In the genomic region with DNA sequence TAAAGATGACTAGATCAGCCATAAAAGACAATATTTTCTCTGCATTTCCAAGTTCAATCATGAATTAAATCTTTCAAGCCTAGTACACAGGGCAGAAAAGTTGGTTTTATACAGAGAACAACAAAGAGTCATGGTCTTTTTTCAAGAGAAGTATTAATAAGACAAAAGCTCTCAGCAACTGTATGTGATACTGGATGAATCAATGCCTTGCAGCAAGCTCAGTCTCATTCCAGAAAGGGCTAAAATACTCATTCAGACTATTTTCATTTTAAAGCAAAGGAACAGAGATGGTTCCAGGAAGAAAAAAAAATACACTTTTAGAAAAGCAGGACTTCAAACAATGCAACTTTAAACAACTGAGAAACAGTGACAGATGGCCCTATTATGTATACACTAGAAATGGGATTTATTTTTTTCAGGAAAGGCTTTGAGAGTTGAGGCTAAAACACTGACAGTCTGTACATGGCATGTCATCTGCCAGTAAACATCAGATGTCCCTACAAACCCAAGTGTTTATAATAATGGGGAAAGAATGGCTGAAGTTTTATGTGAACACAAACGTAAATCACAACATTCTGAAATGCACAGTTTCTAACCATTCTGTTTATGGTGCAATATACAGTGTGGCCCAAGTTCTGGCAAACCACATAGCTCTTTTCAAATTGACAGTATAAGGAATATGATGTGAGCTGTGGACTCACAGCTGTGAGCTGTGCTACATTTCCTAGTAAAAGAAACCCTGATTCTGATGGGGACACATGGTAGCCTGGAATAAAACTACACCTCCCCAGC, we compare ENCODE assay signal across 11 cellular contexts.
DNase-seq lines count a peak whose midpoint lies in the region; ATAC-seq and TF ChIP-seq lines count a peak whose summit lies in the region.
"Had no signal": no experiment of that assay in that cellular context is flagged by ENCODE, and none has a peak within 500 bp of the region (broad histone marks: within the 10 kb centered on the region; RNA-seq: fewer than 3 reads in every experiment).

No MANE protein-coding gene starts in this region.

- H3K18ac ChIP-seq in IMR-90 (ENCODE audit: low read depth, low read length): peak overlapping the region; percentile 73; the same call in 1 of the 2 replicates

- H3K56ac ChIP-seq in IMR-90 (ENCODE audit: extremely low read depth, insufficient read depth, low read length): 0 out of 2 replicates have a peak overlapping the region, but pooled peaks have one; percentile 50

- H3K14ac ChIP-seq in IMR-90 (replicated peaks; ENCODE audit: low read depth, low read length): peak overlapping the region; percentile 54; the same call in 1 of the 2 replicates

- no peak overlapping the region for H2AK5ac ChIP-seq in IMR-90 (ENCODE audit: low read depth, low read length)

- peaks cover 13% of the 10 kb centered on the region for H3F3A ChIP-seq in smooth muscle cell (ENCODE audit: low read depth)

- peak overlapping the region; percentile 94; the same call in 1 of the 2 replicates for H3K4ac ChIP-seq in IMR-90 (ENCODE audit: low read depth, low read length)

- no peak for TF ChIP-seq POLR2A in IMR-90 (IDR thresholded peaks at IDR 0.05; ENCODE audit: low read depth, low read length)
- no peak for TF ChIP-seq POLR2A in gastroesophageal sphincter (IDR thresholded peaks at IDR 0.05)

- intact Hi-C loops in IMR-90 (cut with micrococcal nuclease): loop anchor here (2.0 to 5.0 kb wide), 4 partner anchors 48 to 400 kb away; a partner anchor contains a TSS
- intact Hi-C loops in posterior vena cava (cut with DNase I): no loop called here

- H4K20me1 ChIP-seq in IMR-90 (ENCODE audit: insufficient read depth, low read length) (peaks cover 34% of the 10 kb centered on the region), smooth muscle cell (ENCODE audit: low read depth) (no peaks in the 10 kb centered on the region)

- H3K27ac ChIP-seq in IMR-90 (ENCODE audit: insufficient read depth, low read length): peak overlapping the region; percentile 95; the same call in 1 of the 2 replicates
- peak overlapping the region; percentile 29 for H3K27ac ChIP-seq in SJCRH30
- H3K27ac ChIP-seq in gastroesophageal sphincter: peak overlapping the region in 3 of 4 donors; percentile 54 to 64 (median 55)
- H3K27ac ChIP-seq in smooth muscle cell (ENCODE audit: low read depth): peak overlapping the region; percentile 1

- no TSS peak for BruUV-seq in IMR-90 (replicated peaks; lab: Mats Ljungman, UMichigan)

- POLR2A ChIA-PET in IMR-90 (lab: Charles Lee; ENCODE audit: unreplicated experiment): no interaction called here

- peak overlapping the region; percentile 89; the same call in 1 of the 2 replicates for H4K91ac ChIP-seq in IMR-90 (ENCODE audit: insufficient read depth, low read depth, low read length)

- TF ChIP-seq EP300 in gastroesophageal sphincter (IDR thresholded peaks at IDR 0.05): no peak

- CTCF ChIA-PET in IMR-90 (lab: Yijun Ruan, JAX): interaction anchor here (0.6 to 2.2 kb wide), 7 partner anchors 13 to 79 kb away, joined by 3 to 9 read pairs (median 3); no protein-coding TSS in a partner anchor

- H2BK15ac ChIP-seq in IMR-90 (ENCODE audit: low read depth, low read length): 0 out of 3 replicates have a peak overlapping the region, but pooled peaks have one; percentile 72

- H2AFZ ChIP-seq in IMR-90 (replicated peaks; ENCODE audit: low read length, poor library complexity) (no peak overlapping the region), smooth muscle cell (ENCODE audit: low read depth) (no peak overlapping the region)

- H3K36me3 ChIP-seq in IMR-90 (ENCODE audit: control insufficient read depth, insufficient read depth, low read length): no peaks in the 10 kb centered on the region
- no peaks in the 10 kb centered on the region for H3K36me3 ChIP-seq in SJCRH30
- no peaks in the 10 kb centered on the region for H3K36me3 ChIP-seq in gastroesophageal sphincter
- no peaks in the 10 kb centered on the region for H3K36me3 ChIP-seq in smooth muscle cell (ENCODE audit: low read depth)

- H3K23ac ChIP-seq in IMR-90 (ENCODE audit: low read depth, low read length): peak overlapping the region; percentile 73; the same call in 1 of the 2 replicates

- peaks cover 12 to 71% of the 10 kb centered on the region in 2 experiments for H3K79me1 ChIP-seq in IMR-90 (ENCODE audit: low read depth in 1 of 2, low read length in 2 of 2)

- H3K4me3 ChIP-seq in IMR-90 (ENCODE audit: insufficient read depth, low read depth, low read length) (no peak overlapping the region), SJCRH30 (no peak overlapping the region), gastroesophageal sphincter (no peak overlapping the region), smooth muscle cell (no peak overlapping the region)

- H3K27me3 ChIP-seq in IMR-90 (ENCODE audit: control insufficient read depth, insufficient read depth, low read length) (no peaks in the 10 kb centered on the region), SJCRH30 (no peaks in the 10 kb centered on the region), gastroesophageal sphincter (no peaks in the 10 kb centered on the region), smooth muscle cell (ENCODE audit: low read depth) (no peaks in the 10 kb centered on the region)

- H2BK120ac ChIP-seq in IMR-90 (ENCODE audit: low read depth, low read length): peak overlapping the region; percentile 86; the same call in 1 of the 2 replicates

- H2AK9ac ChIP-seq in IMR-90 (replicated peaks; ENCODE audit: low read depth, low read length, poor library complexity): no peak overlapping the region

- peaks cover 25% of the 10 kb centered on the region for H3K4me1 ChIP-seq in IMR-90 (ENCODE audit: control insufficient read depth, insufficient read depth, low read length)
- peaks cover 15% of the 10 kb centered on the region for H3K4me1 ChIP-seq in SJCRH30
- peaks cover 7 to 77% (median 15%) of the 10 kb centered on the region in 3 donors for H3K4me1 ChIP-seq in gastroesophageal sphincter
- peaks cover 49% of the 10 kb centered on the region for H3K4me1 ChIP-seq in smooth muscle cell (ENCODE audit: low read depth)

- ATAC-seq in IMR-90 (ENCODE audit: low read depth) (peak; percentile 52), gastroesophageal sphincter (no peak), HG03095 (IDR thresholded peaks at IDR 0.05; ENCODE audit: unreplicated experiment) (no peak), HG03521 (IDR thresholded peaks at IDR 0.05; ENCODE audit: unreplicated experiment) (no peak)
- ATAC-seq: activated CD8-positive, alpha-beta memory T cell treated with anti-CD3 and anti-CD28 coated beads, Interleukin-2, amount 10 ng/mL, durations not matched to agents 7 days and 5 days had no signal

- peak overlapping the region in 1 of 2 experiments; percentile 73; a peak in 3 of 4 replicates for H4K8ac ChIP-seq in IMR-90 (ENCODE audit: low read depth in 2 of 2, low read length in 2 of 2)

- peak overlapping the region; percentile 49; the same call in 1 of the 2 replicates for H3K9ac ChIP-seq in IMR-90 (ENCODE audit: low read depth, low read length)
- no peak overlapping the region for H3K9ac ChIP-seq in smooth muscle cell (ENCODE audit: low read depth)

- peak overlapping the region; percentile 80; the same call in 1 of the 2 replicates for H2BK20ac ChIP-seq in IMR-90 (ENCODE audit: low read depth, low read length)

- dilution Hi-C loops in IMR-90 (cut with HindIII; ENCODE audit: low sequenced_read_pairs, unreplicated experiment): no loop called here

- H3K9me1 ChIP-seq in IMR-90 (ENCODE audit: insufficient read depth, low read length): peaks cover 23% of the 10 kb centered on the region

- in situ Hi-C loops in IMR-90 (cut with MboI; ENCODE audit: low sequenced_read_pairs): no loop called here

- H3K9me3 ChIP-seq in IMR-90 (ENCODE audit: control insufficient read depth, insufficient read depth, low read length) (no peaks in the 10 kb centered on the region), SJCRH30 (replicated peaks) (no peaks in the 10 kb centered on the region), gastroesophageal sphincter (no peaks in the 10 kb centered on the region), smooth muscle cell (replicated peaks; ENCODE audit: low read depth) (no peaks in the 10 kb centered on the region)

- TF ChIP-seq CTCF in IMR-90 (conservative IDR thresholded peaks at IDR 0.05; ENCODE audit: low read depth, low read length) (no peak), gastroesophageal sphincter (IDR thresholded peaks at IDR 0.05) (no peak), smooth muscle cell (IDR thresholded peaks at IDR 0.05; ENCODE audit: borderline replicate concordance, insufficient read depth, poor library complexity, severe bottlenecking) (no peak)

- no CpG with 5 or more reads among the region's 1 CpG for WGBS in IMR-90 (ENCODE audit: extremely low coverage in 2 of 2, insufficient read length in 1 of 2), 2 experiments
- WGBS in gastroesophageal sphincter (ENCODE audit: low coverage in 1 of 2), 2 donors: 9 to 30% methylated on average over 1 of the region's 1 CpG
- WGBS in smooth muscle cell (ENCODE audit: low lambda C conversion rate): 45% methylated on average over 1 of the region's 1 CpG

- no peak for TF ChIP-seq RAD21 in IMR-90 (IDR thresholded peaks at IDR 0.05; ENCODE audit: low read length)

- peak overlapping the region; percentile 56 for H3K4me2 ChIP-seq in IMR-90 (ENCODE audit: low read depth, low read length)
- no peak overlapping the region for H3K4me2 ChIP-seq in smooth muscle cell

- DNase-seq in IMR-90: peak; percentile 45
- DNase-seq in SJCRH30: peak in 1 of 2 experiments; percentile 36
- no peak for DNase-seq in smooth muscle cell (lab: John Stamatoyannopoulos, UW; ENCODE audit: unreplicated experiment)
- no peak for DNase-seq in posterior vena cava (ENCODE audit: low spot score)
- DNase-seq in NCI-H2107 (lab: John Stamatoyannopoulos, UW): no peak
- DNase-seq: activated CD8-positive, alpha-beta memory T cell treated with anti-CD3 and anti-CD28 coated beads, Interleukin-2, amount 10 ng/mL, durations not matched to agents 7 days and 5 days; effector memory CD4-positive, alpha-beta T cell; NCI-H187 had no signal

- H2BK5ac ChIP-seq in IMR-90 (ENCODE audit: low read depth, low read length, poor library complexity, severe bottlenecking): peak overlapping the region; percentile 90

- peaks cover 55% of the 10 kb centered on the region for H3K79me2 ChIP-seq in smooth muscle cell (ENCODE audit: low read depth)

- peak overlapping the region; percentile 3; the same call in 1 of the 2 replicates for H4K5ac ChIP-seq in IMR-90 (ENCODE audit: low read depth, low read length)

TF ChIP-seq in IMR-90, 13 proteins besides CTCF, POLR2A, EP300 and RAD21:
- TF ChIP-seq CEBPB (IDR thresholded peaks at IDR 0.05; ENCODE audit: low read depth, low read length) (peak; percentile 37; the same call in 1 of the 2 replicates), MAFK (IDR thresholded peaks at IDR 0.05; ENCODE audit: low read depth, low read length) (no peak)

Comparison
In these comparisons a context has a peak if more than half of its experiments do, and no peak if none do; other contexts are left out.
1. H3K27ac ChIP-seq: peak in every context shown above with its lines; median percentile 95 in IMR-90; 55 in gastroesophageal sphincter; 29 in SJCRH30; 1 in smooth muscle cell.